1 cellular context compared by ENCODE assay signal in genomic region chr17:57548421-57549385, GRCh38.
TF ChIP-seq lines count a peak whose summit lies in the region.

No MANE protein-coding gene starts in this region.

TF ChIP-seq in HEK293, 187 proteins besides CTCF, POLR2A, EP300 and RAD21 (continued from another document and continues in another):
- TF ChIP-seq TSHZ1 (tag by site-specific recombination; IDR thresholded peaks at IDR 0.05; ENCODE audit: borderline replicate concordance) (peak; percentile 76), WT1 (tag by site-specific recombination; IDR thresholded peaks at IDR 0.05) (peak; percentile 98), ZBTB11 (tag by site-specific recombination; conservative IDR thresholded peaks at IDR 0.05; ENCODE audit: low read depth) (0 out of 2 replicates have a peak, but pooled peaks have one; percentile 25), ZFP37 (tag by site-specific recombination; IDR thresholded peaks at IDR 0.05) (no peak), SETDB1 (IDR thresholded peaks at IDR 0.05; ENCODE audit: insufficient read length, low read length) (no peak), ZBTB1 (tag by site-specific recombination; IDR thresholded peaks at IDR 0.05) (no peak), ZNF350 (tag by site-specific recombination; IDR thresholded peaks at IDR 0.05) (no peak), ZFP69B (tag by site-specific recombination; IDR thresholded peaks at IDR 0.05) (peak; percentile 35; the same call in 1 of the 2 replicates), PRDM1 (tag by site-specific recombination; IDR thresholded peaks at IDR 0.05) (no peak), SALL2 (tag by site-specific recombination; IDR thresholded peaks at IDR 0.05; ENCODE audit: borderline replicate concordance) (no peak), ZNF626 (tag by site-specific recombination; IDR thresholded peaks at IDR 0.05) (no peak), ZNF138 (tag by site-specific recombination; IDR thresholded peaks at IDR 0.05; ENCODE audit: borderline replicate concordance) (no peak), ZNF513 (tag by site-specific recombination; IDR thresholded peaks at IDR 0.05) (no peak), KLF17 (tag by site-specific recombination; IDR thresholded peaks at IDR 0.05) (peak; percentile 96), REST (tag by site-specific recombination; IDR thresholded peaks at IDR 0.05) (no peak), ZNF704 (tag by site-specific recombination; IDR thresholded peaks at IDR 0.05) (no peak), ZNF266 (tag by site-specific recombination; IDR thresholded peaks at IDR 0.05; ENCODE audit: low read depth) (no peak), ZNF777 (tag by site-specific recombination; IDR thresholded peaks at IDR 0.05; ENCODE audit: borderline replicate concordance) (no peak), ZNF600 (tag by site-specific recombination; IDR thresholded peaks at IDR 0.05) (no peak; the same call in 1 of the 2 replicates), HOXA7 (CRISPR knock-in tag; IDR thresholded peaks at IDR 0.05; ENCODE audit: borderline replicate concordance) (no peak), ZNF488 (tag by site-specific recombination; IDR thresholded peaks at IDR 0.05) (no peak), ZNF121 (tag by site-specific recombination; IDR thresholded peaks at IDR 0.05) (no peak), ZNF48 (tag by site-specific recombination; IDR thresholded peaks at IDR 0.05) (no peak), ZNF26 (tag by site-specific recombination; IDR thresholded peaks at IDR 0.05) (no peak), ATF2 (tag by site-specific recombination; IDR thresholded peaks at IDR 0.05; ENCODE audit: low read depth) (no peak), ZNF610 (tag by site-specific recombination; IDR thresholded peaks at IDR 0.05; ENCODE audit: borderline replicate concordance) (no peak), PRDM10 (tag by site-specific recombination; IDR thresholded peaks at IDR 0.05) (no peak; the same call in 1 of the 2 replicates), ZNF155 (tag by site-specific recombination; IDR thresholded peaks at IDR 0.05) (no peak), ZNF133 (tag by site-specific recombination; IDR thresholded peaks at IDR 0.05) (no peak), ZNF362 (tag by site-specific recombination; IDR thresholded peaks at IDR 0.05) (no peak)
